Comparison of ENCODE assay signal across 14 cellular contexts in genomic region chr3:117562000-117562399, GRCh38.
"Had no signal": no experiment of that assay in that cellular context is flagged by ENCODE, and none has a peak within 500 bp of the region (broad histone marks: within the 10 kb centered on the region; RNA-seq: fewer than 3 reads in every experiment).

No MANE protein-coding gene starts in this region.

- H3K9me3 ChIP-seq: right atrium auricular region, tibial nerve, uterus had no signal

- H3K27ac ChIP-seq: right atrium auricular region, tibial nerve, uterus had no signal

- H3K27me3 ChIP-seq: right atrium auricular region, tibial nerve, uterus had no signal

- DNase-seq: activated CD4-positive, alpha-beta memory T cell treated with anti-CD3 and anti-CD28 coated beads, Interleukin-2, amount 10 ng/mL, durations not matched to agents 7 days and 5 days; activated CD4-positive, alpha-beta T cell treated with anti-CD3 and anti-CD28 coated beads for 48 hours; activated CD4-positive, CD25-positive, alpha-beta regulatory T cell; activated CD8-positive, alpha-beta memory T cell treated with anti-CD3 and anti-CD28 coated beads, Interleukin-2, amount 10 ng/mL, durations not matched to agents 7 days and 5 days; amygdala; caudate nucleus; immature natural killer cell; naive B cell; stimulated activated CD4-positive, alpha-beta T cell treated with anti-CD3 and anti-CD28 coated beads, Interleukin-2, amount 100 ng/mL, for 24 hours; stimulated activated naive CD4-positive, alpha-beta T cell treated with Interleukin-2 at 50 U/mL for 16 hours; substantia nigra; uterus had no signal

- H3K4me3 ChIP-seq: right atrium auricular region, tibial nerve, uterus had no signal

- H3K4me1 ChIP-seq: right atrium auricular region, tibial nerve, uterus had no signal

- H3K36me3 ChIP-seq: right atrium auricular region, tibial nerve, uterus had no signal
